8 cellular contexts compared by ENCODE assay signal in genomic region chrX:69163936-69164741, GRCh38. TPM values are rescaled to one million over a fixed set of nuclear protein-coding genes. Genes with fewer than 3 reads are reported as not detected.
DNase-seq lines count a peak whose midpoint lies in the region; ATAC-seq and TF ChIP-seq lines count a peak whose summit lies in the region.

No MANE protein-coding gene starts in this region.

- H3K36me3 Mint-ChIP-seq in activated T-helper 1 cell treated with anti-CD3 and anti-CD28 coated beads, Interleukin-12 subunit alpha, Interleukin-12 subunit beta, Interleukin-2, Interleukin-4 antibody, amounts not matched to agents 30 ng/mL and 10 ng/mL and 1 ng/mL, durations not matched to agents 14 hours and 24 hours and 36 hours (ENCODE audit: low read depth), result peaks cover 10% of the 10 kb centered on the region

- H3K4me3 ChIP-seq in GM23248 (peak overlapping the region; percentile 79), OCI-LY3 (ENCODE audit: low read length) (peak overlapping the region; percentile 98), foreskin fibroblast (ENCODE audit: low read depth in 1 of 2, low read length in 2 of 2) (peak overlapping the region; percentile 56 to 79), thyroid gland (replicated peaks in 1 of 3) (peak overlapping the region in 1 of 3 donors; percentile 55)

- H2AFZ ChIP-seq in GM23248, result no peak overlapping the region; the same call in 1 of the 2 replicates
- no peak overlapping the region for H2AFZ ChIP-seq in OCI-LY3 (ENCODE audit: low read depth, low read length)

- H3K9me3 Mint-ChIP-seq in activated T-helper 1 cell treated with anti-CD3 and anti-CD28 coated beads, Interleukin-12 subunit alpha, Interleukin-12 subunit beta, Interleukin-2, Interleukin-4 antibody, amounts not matched to agents 30 ng/mL and 10 ng/mL and 1 ng/mL, durations not matched to agents 14 hours and 24 hours and 36 hours, result no peaks in the 10 kb centered on the region

- DNase-seq in COLO829 (ENCODE audit: low spot score) (peak; percentile 14), GM23248 (peak; percentile 29), foreskin fibroblast (peak in 1 of 2 donors; percentile 27), occipital lobe (lab: John Stamatoyannopoulos, UW) (peak; percentile 3), thyroid gland (peak; percentile 32 to 35)
- peak; percentile 44 for DNase-seq in activated T-helper 1 cell treated with anti-CD3 and anti-CD28 coated beads, Interleukin-12 subunit alpha, Interleukin-12 subunit beta, Interleukin-2, Interleukin-4 antibody, amounts not matched to agents 30 ng/mL and 10 ng/mL and 1 ng/mL, durations not matched to agents 14 hours and 24 hours and 36 hours (ENCODE audit: low spot score)

- peaks cover 25% of the 10 kb centered on the region for H3K4me1 Mint-ChIP-seq in activated T-helper 1 cell treated with anti-CD3 and anti-CD28 coated beads, Interleukin-12 subunit alpha, Interleukin-12 subunit beta, Interleukin-2, Interleukin-4 antibody, amounts not matched to agents 30 ng/mL and 10 ng/mL and 1 ng/mL, durations not matched to agents 14 hours and 24 hours and 36 hours (ENCODE audit: low read depth)

- TF ChIP-seq POLR2A in thyroid gland (IDR thresholded peaks at IDR 0.05), result no peak

- H3K79me2 ChIP-seq in GM23248 (ENCODE audit: insufficient read depth) (peaks cover 11% of the 10 kb centered on the region; the same call in 1 of the 2 replicates), OCI-LY3 (ENCODE audit: low read length) (no peaks in the 10 kb centered on the region)

- peak overlapping the region; percentile 92 for H3K4me3 Mint-ChIP-seq in activated T-helper 1 cell treated with anti-CD3 and anti-CD28 coated beads, Interleukin-12 subunit alpha, Interleukin-12 subunit beta, Interleukin-2, Interleukin-4 antibody, amounts not matched to agents 30 ng/mL and 10 ng/mL and 1 ng/mL, durations not matched to agents 14 hours and 24 hours and 36 hours

- no peak for ATAC-seq in HG03457 (IDR thresholded peaks at IDR 0.05; ENCODE audit: unreplicated experiment)

- H3K27me3 Mint-ChIP-seq in activated T-helper 1 cell treated with anti-CD3 and anti-CD28 coated beads, Interleukin-12 subunit alpha, Interleukin-12 subunit beta, Interleukin-2, Interleukin-4 antibody, amounts not matched to agents 30 ng/mL and 10 ng/mL and 1 ng/mL, durations not matched to agents 14 hours and 24 hours and 36 hours (ENCODE audit: insufficient read depth), result peaks cover 5% of the 10 kb centered on the region

- in situ Hi-C loops in GM23248 (cut with MboI), result no loop called here

- H3K9ac ChIP-seq in GM23248, result peak overlapping the region; percentile 89; the same call in 1 of the 2 replicates
- H3K9ac ChIP-seq in OCI-LY3 (ENCODE audit: low read length), result peak overlapping the region; percentile 94; the same call in 1 of the 2 replicates

- H4K20me1 ChIP-seq in GM23248 (ENCODE audit: insufficient read depth), result no peaks in the 10 kb centered on the region; the same call in 1 of the 2 replicates
- 0 out of 2 replicates have a peak, but pooled peaks cover 4% of the 10 kb centered on the region for H4K20me1 ChIP-seq in OCI-LY3 (ENCODE audit: insufficient read depth, low read length)

- no peaks in the 10 kb centered on the region for H3K9me2 ChIP-seq in GM23248 (ENCODE audit: insufficient read depth)

- H3K4me1 ChIP-seq in GM23248 (ENCODE audit: insufficient read depth), result no peaks in the 10 kb centered on the region
- peaks cover 8% of the 10 kb centered on the region; the same call in 1 of the 2 replicates for H3K4me1 ChIP-seq in OCI-LY3 (ENCODE audit: low read length)
- H3K4me1 ChIP-seq in thyroid gland, result no peaks in the 10 kb centered on the region

- H3K27me3 ChIP-seq in GM23248 (replicated peaks; ENCODE audit: insufficient read depth) (no peaks in the 10 kb centered on the region), OCI-LY3 (ENCODE audit: low read depth, low read length) (no peaks in the 10 kb centered on the region), thyroid gland (no peaks in the 10 kb centered on the region)

- peak overlapping the region; percentile 94 for H3K27ac Mint-ChIP-seq in activated T-helper 1 cell treated with anti-CD3 and anti-CD28 coated beads, Interleukin-12 subunit alpha, Interleukin-12 subunit beta, Interleukin-2, Interleukin-4 antibody, amounts not matched to agents 30 ng/mL and 10 ng/mL and 1 ng/mL, durations not matched to agents 14 hours and 24 hours and 36 hours

- 0 out of 2 replicates have a peak, but pooled peaks cover 2% of the 10 kb centered on the region for H3K36me3 ChIP-seq in GM23248 (ENCODE audit: low read depth)
- H3K36me3 ChIP-seq in OCI-LY3 (replicated peaks; ENCODE audit: low read depth, low read length), result no peaks in the 10 kb centered on the region
- no peaks in the 10 kb centered on the region for H3K36me3 ChIP-seq in thyroid gland

- H3K27ac ChIP-seq in GM23248 (no peak overlapping the region), OCI-LY3 (ENCODE audit: low read length) (no peak overlapping the region), thyroid gland (peak overlapping the region in 2 of 3 donors; percentile 69 to 74)

- H3F3A ChIP-seq in GM23248 (ENCODE audit: insufficient read depth), result peaks cover 6% of the 10 kb centered on the region; the same call in 1 of the 2 replicates

- intact Hi-C loops in activated T-helper 1 cell treated with anti-CD3 and anti-CD28 coated beads, Interleukin-12 subunit alpha, Interleukin-12 subunit beta, Interleukin-2, Interleukin-4 antibody, amounts not matched to agents 30 ng/mL and 10 ng/mL and 1 ng/mL, durations not matched to agents 14 hours and 24 hours and 36 hours (cut with micrococcal nuclease), result loop anchor here (2.0 to 5.0 kb wide), 3 partner anchors 58 to 665 kb away; partner anchors contain the start of genes EFNB1 and YIPF6
- intact Hi-C loops in thyroid gland (cut with DNase I), result no loop called here

- no peaks in the 10 kb centered on the region for H3K9me3 ChIP-seq in GM23248 (ENCODE audit: low read depth)
- H3K9me3 ChIP-seq in OCI-LY3 (ENCODE audit: insufficient read depth, low read length), result no peaks in the 10 kb centered on the region
- no peaks in the 10 kb centered on the region for H3K9me3 ChIP-seq in thyroid gland

- TF ChIP-seq CTCF in OCI-LY3 (IDR thresholded peaks at IDR 0.05; ENCODE audit: low read depth, low read length) (no peak), foreskin fibroblast (IDR thresholded peaks at IDR 0.05; ENCODE audit: low read depth, low read length) (no peak), thyroid gland (IDR thresholded peaks at IDR 0.05) (no peak)

- 7 to 9% methylated on average over 4 to 23 of the region's 23 CpGs for WGBS in GM23248 (ENCODE audit: low coverage in 1 of 2, low lambda C conversion rate in 2 of 2, missing lambda C conversion rate in 2 of 2), 2 experiments
- 14 to 18% methylated on average over 23 of the region's 23 CpGs for WGBS in thyroid gland, 2 donors

- H3K4me2 ChIP-seq in GM23248 (ENCODE audit: unreplicated experiment) (peak overlapping the region; percentile 68), OCI-LY3 (ENCODE audit: low read length) (peak overlapping the region; percentile 92)

RNA-seq across cellular contexts. Expression of gene PJA1, which starts 1.1 kb away (rescaled TPM):
- 25.2 and 26.6 TPM in 2 replicates for total RNA-seq in GM23248 (2014; rRNA removed; shearing (Covaris generic))
- 32.7 and 39.1 TPM in 2 replicates for polyA plus RNA-seq in GM23248 (2016; fragmentation: Nextera tagmentation; extraction: Ambion mirVana)
- 14.5 and 15.6 TPM in 2 replicates for total RNA-seq in activated T-helper 1 cell treated with anti-CD3 and anti-CD28 coated beads, Interleukin-12 subunit alpha, Interleukin-12 subunit beta, Interleukin-2, Interleukin-4 antibody, amounts not matched to agents 30 ng/mL and 10 ng/mL and 1 ng/mL, durations not matched to agents 14 hours and 24 hours and 36 hours
- 108 TPM for total RNA-seq in occipital lobe
- 10 to 100 TPM; 29.7 to 60.0 (median 50.1) TPM for total RNA-seq in thyroid gland

Comparison
In these comparisons a context has a peak if more than half of its experiments do, and no peak if none do; other contexts are left out.
1. H3K27ac ChIP-seq: peak in thyroid gland (2 of 3); none in GM23248 (single experiment) and OCI-LY3 (single experiment).